19 cellular contexts compared by ENCODE assay signal in genomic region chr15:81317642-81318017, GRCh38. TPM values are rescaled to one million over a fixed set of nuclear protein-coding genes. Genes with fewer than 3 reads are reported as not detected.
DNase-seq lines count a peak whose midpoint lies in the region; ATAC-seq and TF ChIP-seq lines count a peak whose summit lies in the region.
"Had no signal": no experiment of that assay in that cellular context is flagged by ENCODE, and none has a peak within 500 bp of the region (broad histone marks: within the 10 kb centered on the region; RNA-seq: fewer than 3 reads in every experiment).

No MANE protein-coding gene starts in this region.

- H3F3A ChIP-seq in DOHH2 (ENCODE audit: control insufficient read depth, insufficient read depth) (no peaks in the 10 kb centered on the region), SU-DHL-6 (ENCODE audit: insufficient read depth) (no peaks in the 10 kb centered on the region)

- H3K9ac ChIP-seq in SU-DHL-6 (ENCODE audit: low read length), result no peak overlapping the region

- H3K4me2 ChIP-seq in DOHH2 (ENCODE audit: low read length) (peak overlapping the region; percentile 48), SU-DHL-6 (ENCODE audit: low read depth, low read length, poor library complexity, severe bottlenecking) (peak overlapping the region; percentile 25), hepatocyte (no peak overlapping the region)

- no peak overlapping the region for H3K4me3 Mint-ChIP-seq in CD4-positive, alpha-beta T cell
- H3K4me3 Mint-ChIP-seq in naive B cell, result peak overlapping the region; percentile 1 to 68 (median 38)
- H3K4me3 Mint-ChIP-seq: HFFc6 had no signal

- 88% methylated on average over 6 of the region's 6 CpGs for WGBS in hepatocyte (ENCODE audit: low lambda C conversion rate, missing lambda C conversion rate)

- H2AFZ ChIP-seq in SU-DHL-6 (ENCODE audit: low read depth, low read length, severe bottlenecking) (no peak overlapping the region), hepatocyte (no peak overlapping the region)

- H3K4me1 ChIP-seq in DOHH2 (ENCODE audit: control insufficient read depth, low read length), result peaks cover 35% of the 10 kb centered on the region
- H3K4me1 ChIP-seq in hepatocyte (ENCODE audit: insufficient read depth), result no peaks in the 10 kb centered on the region

- POLR2A ChIA-PET in CD4-positive, alpha-beta T cell (lab: Charles Lee), result interaction anchor here (0.9 to 2.4 kb wide), 5 partner anchors 9 to 23 kb away, joined by 3 to 11 read pairs (median 4); no protein-coding TSS in a partner anchor

- H3K4me3 ChIP-seq in DOHH2 (ENCODE audit: low read length), result peak overlapping the region; percentile 31; the same call in 1 of the 2 replicates
- H3K4me3 ChIP-seq in SU-DHL-6 (ENCODE audit: insufficient read depth, low read length, poor library complexity, severe bottlenecking), result no peak overlapping the region
- H3K4me3 ChIP-seq in hepatocyte, result no peak overlapping the region
- H3K4me3 ChIP-seq: MG63 had no signal

- H3K79me2 ChIP-seq in DOHH2 (ENCODE audit: control insufficient read depth, low read length) (no peaks in the 10 kb centered on the region), SU-DHL-6 (ENCODE audit: insufficient read depth, low read length) (no peaks in the 10 kb centered on the region), hepatocyte (no peaks in the 10 kb centered on the region)

- DNase-seq in CD4-positive, alpha-beta T cell, result no peak
- DNase-seq in naive B cell, result no peak
- no peak for DNase-seq in HPDE6-E6E7 (ENCODE audit: extremely low spot score)
- no peak for DNase-seq in putamen (ENCODE audit: low spot score)
- DNase-seq in hepatocyte (ENCODE audit: low spot score), result no peak
- DNase-seq: Caco-2, GDM1, HFFc6, MG63, NCI-H1105, NCI-H187, NCI-H446, NCI-H748 treated with DMSO at 0.1 percent for 48 hours, SW 1271 had no signal

- CTCF ChIA-PET in CD4-positive, alpha-beta T cell (lab: Charles Lee), result no interaction called here

- H4K20me1 ChIP-seq in DOHH2 (ENCODE audit: control insufficient read depth, insufficient read depth, low read depth, low read length) (no peaks in the 10 kb centered on the region), SU-DHL-6 (ENCODE audit: low read depth, low read length) (no peaks in the 10 kb centered on the region), hepatocyte (ENCODE audit: insufficient read depth, poor library complexity, severe bottlenecking) (no peaks in the 10 kb centered on the region)

- intact Hi-C loops in CD4-positive, alpha-beta T cell (cut with DNase I, micrococcal nuclease), result no loop called here

- no peaks in the 10 kb centered on the region for H3K9me2 ChIP-seq in DOHH2 (replicated peaks; ENCODE audit: control insufficient read depth, low read length)
- no peaks in the 10 kb centered on the region for H3K9me2 ChIP-seq in SU-DHL-6 (replicated peaks; ENCODE audit: insufficient read depth, low read length)
- no peaks in the 10 kb centered on the region for H3K9me2 ChIP-seq in hepatocyte (replicated peaks; ENCODE audit: insufficient read depth)

- H3K27ac Mint-ChIP-seq in CD4-positive, alpha-beta T cell, result peak overlapping the region; percentile 92
- peak overlapping the region; percentile 70 to 99 (median 93) for H3K27ac Mint-ChIP-seq in naive B cell
- H3K27ac Mint-ChIP-seq: HFFc6 had no signal

- H3K9me3 ChIP-seq in CD4-positive, alpha-beta T cell (ENCODE audit: control insufficient read depth, low read length), result no peaks in the 10 kb centered on the region
- no peaks in the 10 kb centered on the region for H3K9me3 ChIP-seq in DOHH2 (ENCODE audit: control insufficient read depth, insufficient read depth, low read length)
- H3K9me3 ChIP-seq in SU-DHL-6 (ENCODE audit: insufficient read depth, low read length), result no peaks in the 10 kb centered on the region
- no peaks in the 10 kb centered on the region for H3K9me3 ChIP-seq in hepatocyte (ENCODE audit: low read depth)
- H3K9me3 ChIP-seq: Caco-2, MG63 had no signal

- H3K27ac ChIP-seq in CD4-positive, alpha-beta T cell (ENCODE audit: low read depth, low read length), result peak overlapping the region; percentile 29
- H3K27ac ChIP-seq in DOHH2 (ENCODE audit: low read depth, low read length), result no peak overlapping the region
- H3K27ac ChIP-seq in SU-DHL-6 (ENCODE audit: low read depth, low read length), result no peak overlapping the region; the same call in 1 of the 2 replicates
- H3K27ac ChIP-seq in hepatocyte, result no peak overlapping the region

- H3K36me3 ChIP-seq in DOHH2 (ENCODE audit: control insufficient read depth, low read length) (peaks cover 27% of the 10 kb centered on the region), SU-DHL-6 (ENCODE audit: low read length) (no peaks in the 10 kb centered on the region), hepatocyte (replicated peaks; ENCODE audit: insufficient read depth, low read depth) (no peaks in the 10 kb centered on the region)

- H3K9me3 Mint-ChIP-seq in CD4-positive, alpha-beta T cell, result no peaks in the 10 kb centered on the region
- no peaks in the 10 kb centered on the region for H3K9me3 Mint-ChIP-seq in naive B cell
- H3K9me3 Mint-ChIP-seq: HFFc6 had no signal

- H3K27me3 Mint-ChIP-seq in CD4-positive, alpha-beta T cell, result no peaks in the 10 kb centered on the region
- H3K27me3 Mint-ChIP-seq in naive B cell, result no peaks in the 10 kb centered on the region

- H3K27me3 ChIP-seq in CD4-positive, alpha-beta T cell (ENCODE audit: control insufficient read depth, insufficient read depth, low read length), result no peaks in the 10 kb centered on the region
- H3K27me3 ChIP-seq in DOHH2 (ENCODE audit: control insufficient read depth, low read length), result no peaks in the 10 kb centered on the region
- H3K27me3 ChIP-seq in SU-DHL-6 (ENCODE audit: low read length), result no peaks in the 10 kb centered on the region
- no peaks in the 10 kb centered on the region for H3K27me3 ChIP-seq in hepatocyte
- H3K27me3 ChIP-seq: MG63 had no signal

- TF ChIP-seq CTCF in CD4-positive, alpha-beta T cell (IDR thresholded peaks at IDR 0.05), result no peak
- no peak for TF ChIP-seq CTCF in DOHH2 (IDR thresholded peaks at IDR 0.05; ENCODE audit: low read depth, low read length, poor library complexity, severe bottlenecking)
- no peak for TF ChIP-seq CTCF in SU-DHL-6 (IDR thresholded peaks at IDR 0.05; ENCODE audit: insufficient read depth, low read length, poor library complexity, severe bottlenecking)
- TF ChIP-seq CTCF in hepatocyte (IDR thresholded peaks at IDR 0.05; ENCODE audit: poor library complexity), result no peak

- peaks cover 76% of the 10 kb centered on the region for H3K36me3 Mint-ChIP-seq in CD4-positive, alpha-beta T cell (ENCODE audit: low read depth)
- no peaks in the 10 kb centered on the region for H3K36me3 Mint-ChIP-seq in naive B cell

- ATAC-seq in CD4-positive, alpha-beta T cell (ENCODE audit: poor library complexity), result no peak
- ATAC-seq in naive B cell (ENCODE audit: low read depth in 2 of 2), result no peak

- H3K4me1 Mint-ChIP-seq in CD4-positive, alpha-beta T cell (ENCODE audit: low read depth), result peaks cover 77% of the 10 kb centered on the region
- peaks cover 59 to 81% (median 76%) of the 10 kb centered on the region in 3 donors for H3K4me1 Mint-ChIP-seq in naive B cell

RNA-seq across cellular contexts. Expression of gene STARD5, which starts 6.3 kb away (rescaled TPM):
- 1 to 10 TPM; 9.7 to 9.8 TPM for total RNA-seq in CD4-positive, alpha-beta T cell
- polyA plus RNA-seq in naive B cell (ENCODE audit: low read depth in 6 of 6), result 1 to 10 TPM; 5.1 to 9.6 (median 7.3) TPM
- total RNA-seq in hepatocyte, result 7.2 and 8.2 TPM in 2 replicates
- polyA plus RNA-seq in hepatocyte, result 10.6 and 13.7 TPM in 2 replicates

RNA-seq across cellular contexts. Expression of gene TMC3, which starts 56.4 kb away (rescaled TPM):
- not detected for total RNA-seq in CD4-positive, alpha-beta T cell
- not detected for polyA plus RNA-seq in naive B cell (ENCODE audit: low read depth in 6 of 6)
- 0.12 and 0.43 TPM in 2 replicates for total RNA-seq in hepatocyte
- 0.19 TPM in 1 of 2 replicates, not detected in the other for polyA plus RNA-seq in hepatocyte
- total RNA-seq: Caco-2, H1, HFFc6 had no signal
- polyA plus RNA-seq: AG04450, BJ, H1 had no signal
